ENCODE assay signal across 20 cellular contexts in the genomic region with DNA sequence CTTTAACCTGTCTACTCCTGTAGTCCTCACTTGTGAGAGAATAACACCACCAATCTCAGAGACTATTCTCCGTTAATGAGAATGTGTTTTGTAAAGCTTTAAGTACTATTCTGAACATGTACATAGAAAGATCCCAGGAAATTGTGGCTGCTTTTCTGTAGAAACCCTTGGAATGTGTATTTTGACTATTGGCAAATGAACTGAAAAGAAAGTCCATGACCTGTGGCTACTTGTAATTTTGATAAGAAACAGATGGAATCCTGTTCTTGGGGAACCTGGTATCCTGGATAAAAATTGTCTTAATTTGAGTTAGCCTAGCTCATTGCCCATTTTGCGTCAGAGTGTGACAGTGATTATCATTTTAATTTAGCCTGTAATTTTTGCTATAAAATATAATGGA. TPM values are rescaled to one million over a fixed set of nuclear protein-coding genes. Genes with fewer than 3 reads are reported as not detected.
DNase-seq lines count a peak whose midpoint lies in the region; ATAC-seq and TF ChIP-seq lines count a peak whose summit lies in the region.
"Had no signal": no experiment of that assay in that cellular context is flagged by ENCODE, and none has a peak within 500 bp of the region (broad histone marks: within the 10 kb centered on the region; RNA-seq: fewer than 3 reads in every experiment).

No MANE protein-coding gene starts in this region.

- DNase-seq in Calu3, result no peak
- DNase-seq in RWPE2 (ENCODE audit: low spot score), result no peak
- no peak for DNase-seq in brain microvascular endothelial cell
- no peak for DNase-seq in omental fat pad (ENCODE audit: low spot score)
- DNase-seq in hypothalamus (lab: John Stamatoyannopoulos, UW), result no peak
- no peak for DNase-seq in T-helper 9 cell
- DNase-seq in NK-92 (lab: John Stamatoyannopoulos, UW; ENCODE audit: unreplicated experiment), result no peak
- DNase-seq: activated CD4-positive, alpha-beta T cell treated with anti-CD3 and anti-CD28 coated beads for 36 hours; activated naive CD8-positive, alpha-beta T cell treated with anti-CD3 and anti-CD28 coated beads for 36 hours; BE2C; caudate nucleus; left cardiac atrium; natural killer cell; NCI-H1092 treated with DMSO at 0.1 percent for 48 hours; NCI-H2081; NCI-H510A; stimulated activated naive CD8-positive, alpha-beta T cell treated with anti-CD3 and anti-CD28 coated beads, Interleukin-15, amount 100 ng/mL, for 72 hours; transverse colon had no signal

- in situ Hi-C loops in brain microvascular endothelial cell (cut with HindIII; ENCODE audit: low pct_ligation_motif_present, low sequenced_read_pairs), result no loop called here

- TF ChIP-seq CTCF in Calu3 (IDR thresholded peaks at IDR 0.05; ENCODE audit: unreplicated experiment) (no peak), RWPE2 (IDR thresholded peaks at IDR 0.05; ENCODE audit: poor library complexity, severe bottlenecking) (no peak), brain microvascular endothelial cell (IDR thresholded peaks at IDR 0.05; ENCODE audit: low read depth, low read length, missing control alignments) (no peak), omental fat pad (IDR thresholded peaks at IDR 0.05) (no peak)

- H3K36me3 ChIP-seq in RWPE2 (ENCODE audit: low read depth) (peaks cover 46% of the 10 kb centered on the region), brain microvascular endothelial cell (replicated peaks) (peaks cover 5% of the 10 kb centered on the region)

- CTCF ChIA-PET in Calu3 (lab: Charles Lee), result interaction anchor here (0.7 kb wide), 1 partner anchor 30 kb away, joined by 3 read pairs; no protein-coding TSS in a partner anchor

- no peaks in the 10 kb centered on the region for H3K27me3 Mint-ChIP-seq in Calu3 (ENCODE audit: unreplicated experiment)
- H3K27me3 Mint-ChIP-seq: activated CD4-positive, alpha-beta T cell treated with anti-CD3 and anti-CD28 coated beads for 36 hours; activated naive CD8-positive, alpha-beta T cell treated with anti-CD3 and anti-CD28 coated beads for 36 hours; stimulated activated naive CD8-positive, alpha-beta T cell treated with anti-CD3 and anti-CD28 coated beads, Interleukin-15, amount 100 ng/mL, for 72 hours had no signal

- no peak overlapping the region for H3K4me3 Mint-ChIP-seq in Calu3 (ENCODE audit: low read depth, unreplicated experiment)
- H3K4me3 Mint-ChIP-seq: activated CD4-positive, alpha-beta T cell treated with anti-CD3 and anti-CD28 coated beads for 36 hours; activated naive CD8-positive, alpha-beta T cell treated with anti-CD3 and anti-CD28 coated beads for 36 hours; activated T-helper 1 cell treated with anti-CD3 and anti-CD28 coated beads, Interleukin-12 subunit alpha, Interleukin-12 subunit beta, Interleukin-2, Interleukin-4 antibody, amounts not matched to agents 30 ng/mL and 10 ng/mL and 1 ng/mL, durations not matched to agents 14 hours and 24 hours and 36 hours; natural killer cell; stimulated activated naive CD8-positive, alpha-beta T cell treated with anti-CD3 and anti-CD28 coated beads, Interleukin-15, amount 100 ng/mL, for 72 hours had no signal

- H3K36me3 Mint-ChIP-seq in Calu3 (ENCODE audit: insufficient read depth, unreplicated experiment), result peaks cover 27% of the 10 kb centered on the region
- H3K36me3 Mint-ChIP-seq: natural killer cell had no signal

- H3K4me1 ChIP-seq in RWPE2 (ENCODE audit: insufficient read depth, poor library complexity, severe bottlenecking), result peaks cover 6% of the 10 kb centered on the region
- H3K4me1 ChIP-seq: HAP-1 had no signal

- H3K27ac ChIP-seq in RWPE2 (ENCODE audit: poor library complexity, severe bottlenecking) (peak overlapping the region; percentile 6), brain microvascular endothelial cell (peak overlapping the region; percentile 31)

- H3K4me1 Mint-ChIP-seq in Calu3 (ENCODE audit: low read depth, unreplicated experiment), result peaks cover 8% of the 10 kb centered on the region

- TSS peak; percentile 5 for BruUV-seq in Calu3 (replicated peaks; lab: Mats Ljungman, UMichigan)

- ATAC-seq in RWPE2 (ENCODE audit: low read depth), result no peak
- peak; percentile 25 for ATAC-seq in omental fat pad (ENCODE audit: low FRiP score)
- ATAC-seq: activated CD4-positive, alpha-beta T cell treated with anti-CD3 and anti-CD28 coated beads for 36 hours; natural killer cell; stimulated activated naive CD8-positive, alpha-beta T cell treated with anti-CD3 and anti-CD28 coated beads, Interleukin-15, amount 100 ng/mL, for 72 hours had no signal

- intact Hi-C loops in Calu3 (cut with micrococcal nuclease; ENCODE audit: unreplicated experiment), result no loop called here

- H3K4me3 ChIP-seq in RWPE2 (ENCODE audit: severe bottlenecking), result no peak overlapping the region
- no peak overlapping the region for H3K4me3 ChIP-seq in brain microvascular endothelial cell (ENCODE audit: low read depth, low read length)
- H3K4me3 ChIP-seq: HAP-1, transverse colon had no signal

- H3K27ac Mint-ChIP-seq in Calu3 (ENCODE audit: unreplicated experiment), result no peak overlapping the region
- H3K27ac Mint-ChIP-seq: activated CD4-positive, alpha-beta T cell treated with anti-CD3 and anti-CD28 coated beads for 36 hours; activated naive CD8-positive, alpha-beta T cell treated with anti-CD3 and anti-CD28 coated beads for 36 hours; activated T-helper 1 cell treated with anti-CD3 and anti-CD28 coated beads, Interleukin-12 subunit alpha, Interleukin-12 subunit beta, Interleukin-2, Interleukin-4 antibody, amounts not matched to agents 30 ng/mL and 10 ng/mL and 1 ng/mL, durations not matched to agents 14 hours and 24 hours and 36 hours had no signal

- H3K9me3 Mint-ChIP-seq in Calu3 (ENCODE audit: low read depth, unreplicated experiment), result no peaks in the 10 kb centered on the region
- H3K9me3 Mint-ChIP-seq: activated naive CD8-positive, alpha-beta T cell treated with anti-CD3 and anti-CD28 coated beads for 36 hours; activated T-helper 1 cell treated with anti-CD3 and anti-CD28 coated beads, Interleukin-12 subunit alpha, Interleukin-12 subunit beta, Interleukin-2, Interleukin-4 antibody, amounts not matched to agents 30 ng/mL and 10 ng/mL and 1 ng/mL, durations not matched to agents 14 hours and 24 hours and 36 hours; natural killer cell; stimulated activated naive CD8-positive, alpha-beta T cell treated with anti-CD3 and anti-CD28 coated beads, Interleukin-15, amount 100 ng/mL, for 72 hours had no signal

- H3K9me3 ChIP-seq in RWPE2 (ENCODE audit: severe bottlenecking), result no peaks in the 10 kb centered on the region
- H3K9me3 ChIP-seq: BE2C, HAP-1, transverse colon had no signal

- H3K27me3 ChIP-seq in RWPE2 (ENCODE audit: insufficient read depth, poor library complexity, severe bottlenecking) (no peaks in the 10 kb centered on the region), brain microvascular endothelial cell (replicated peaks) (no peaks in the 10 kb centered on the region)
- H3K27me3 ChIP-seq: BE2C, transverse colon had no signal

RNA-seq across cellular contexts. Expression of gene CTCF, which starts 9.1 kb away (rescaled TPM):
- 50.9 and 52.1 TPM in 2 replicates for total RNA-seq in Calu3 (2022)
- 10 to 100 TPM; 24.2 to 42.9 (median 28.2) TPM for total RNA-seq in omental fat pad

RNA-seq across cellular contexts. Expression of gene RIPOR1, which starts 42.8 kb away (rescaled TPM):
- total RNA-seq in Calu3 (2022) (59.0 and 71.6 TPM in 2 replicates), omental fat pad (10 to 100 TPM; 27.4 to 91.1 (median 64.8) TPM)
